ENCODE assay signal across 28 cellular contexts in the genomic region with DNA sequence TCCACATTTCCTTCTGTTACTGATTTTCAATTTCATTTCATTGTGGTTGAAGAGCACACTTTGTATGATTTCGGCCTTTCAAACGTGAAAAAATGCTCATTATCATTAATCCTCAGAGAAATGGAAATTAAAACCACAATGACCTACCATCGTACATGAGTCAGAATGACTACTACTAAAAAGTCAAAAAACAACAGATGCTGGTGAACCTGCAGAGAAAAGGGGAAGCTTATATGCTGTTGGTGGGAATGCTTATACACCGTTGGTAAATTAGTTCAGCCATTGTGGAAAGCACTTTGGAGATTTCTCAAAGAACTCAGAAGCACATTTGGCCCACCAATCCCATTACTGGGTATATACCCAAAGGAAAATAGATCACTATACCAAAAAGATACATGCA.
"Had no signal": no experiment of that assay in that cellular context is flagged by ENCODE, and none has a peak within 500 bp of the region (broad histone marks: within the 10 kb centered on the region; RNA-seq: fewer than 3 reads in every experiment).

No MANE protein-coding gene starts in this region.

- H3K9me3 ChIP-seq: ovary, psoas muscle, right lobe of liver, sigmoid colon, stomach, testis, tibial artery, transverse colon, upper lobe of right lung, uterus had no signal

- H3K27ac ChIP-seq: neural progenitor cell, ovary, parathyroid adenoma, psoas muscle, right lobe of liver, sigmoid colon, stomach, testis, tibial artery, transverse colon, upper lobe of right lung, uterus had no signal

- H3K27ac Mint-ChIP-seq: naive thymus-derived CD4-positive, alpha-beta T cell; natural killer cell; neural progenitor cell; progenitor cell of endocrine pancreas; stimulated activated effector memory CD8-positive, alpha-beta T cell treated with anti-CD3 and anti-CD28 coated beads, Interleukin-12 subunit alpha, Interleukin-12 subunit beta, amount 100 ng/mL, for 72 hours; stimulated activated naive B cell treated with anti-CD40 and anti-IgM and Interleukin-4, amounts not matched to agents 10 μg/mL and 1 μg/mL and 100 μg/mL, for 72 hours; type B pancreatic cell had no signal

- DNase-seq: naive thymus-derived CD4-positive, alpha-beta T cell; natural killer cell; occipital lobe; ovary; posterior cingulate gyrus; psoas muscle; right cardiac atrium; right lobe of liver; sigmoid colon; small intestine; stimulated activated CD4-positive, alpha-beta T cell treated with anti-CD3 and anti-CD28 coated beads, Interleukin-15, amount 100 ng/mL, for 24 hours; stimulated activated CD4-positive, alpha-beta T cell treated with anti-CD3 and anti-CD28 coated beads, Interleukin-2, amount 100 ng/mL, for 24 hours; stimulated activated CD4-positive, alpha-beta T cell treated with anti-CD3 and anti-CD28 coated beads, Interleukin-2, amount 100 ng/mL, for 48 hours; stimulated activated CD4-positive, alpha-beta T cell treated with anti-CD3 and anti-CD28 coated beads, Interleukin-4, amount 100 ng/mL, for 24 hours; stimulated activated naive B cell treated with anti-CD40 and anti-IgM and Interleukin-4, amounts not matched to agents 10 μg/mL and 1 μg/mL and 100 μg/mL, for 72 hours; stimulated activated naive CD4-positive, alpha-beta T cell treated with Interleukin-2 at 50 U/mL for 16 hours; stomach; testis; tibial artery; transverse colon; upper lobe of right lung; uterus had no signal

- ATAC-seq: naive thymus-derived CD4-positive, alpha-beta T cell; natural killer cell; psoas muscle; right cardiac atrium; right lobe of liver; stimulated activated effector memory CD8-positive, alpha-beta T cell treated with anti-CD3 and anti-CD28 coated beads, Interleukin-12 subunit alpha, Interleukin-12 subunit beta, amount 100 ng/mL, for 72 hours; stimulated activated naive B cell treated with anti-CD40 and anti-IgM and Interleukin-4, amounts not matched to agents 10 μg/mL and 1 μg/mL and 100 μg/mL, for 72 hours; upper lobe of right lung had no signal

- H3K36me3 ChIP-seq: neural progenitor cell, ovary, right lobe of liver, sigmoid colon, stomach, tibial artery, transverse colon, upper lobe of right lung, uterus had no signal

- H3K4me3 Mint-ChIP-seq: naive thymus-derived CD4-positive, alpha-beta T cell; natural killer cell; nephron; neural progenitor cell; stimulated activated effector memory CD8-positive, alpha-beta T cell treated with anti-CD3 and anti-CD28 coated beads, Interleukin-12 subunit alpha, Interleukin-12 subunit beta, amount 100 ng/mL, for 72 hours; stimulated activated naive B cell treated with anti-CD40 and anti-IgM and Interleukin-4, amounts not matched to agents 10 μg/mL and 1 μg/mL and 100 μg/mL, for 72 hours; type B pancreatic cell had no signal

- H3K4me1 ChIP-seq: neural progenitor cell, parathyroid adenoma, psoas muscle, sigmoid colon, stomach, testis, transverse colon, upper lobe of right lung had no signal

- H3K36me3 Mint-ChIP-seq: neural progenitor cell; stimulated activated naive B cell treated with anti-CD40 and anti-IgM and Interleukin-4, amounts not matched to agents 10 μg/mL and 1 μg/mL and 100 μg/mL, for 72 hours; type B pancreatic cell had no signal

- H3K4me3 ChIP-seq: neural progenitor cell, ovary, psoas muscle, right lobe of liver, sigmoid colon, stomach, testis, tibial artery, transverse colon, upper lobe of right lung, uterus had no signal

- H3K4me1 Mint-ChIP-seq: neural progenitor cell; stimulated activated naive B cell treated with anti-CD40 and anti-IgM and Interleukin-4, amounts not matched to agents 10 μg/mL and 1 μg/mL and 100 μg/mL, for 72 hours had no signal

- H3K9me3 Mint-ChIP-seq: natural killer cell; neural progenitor cell; stimulated activated effector memory CD8-positive, alpha-beta T cell treated with anti-CD3 and anti-CD28 coated beads, Interleukin-12 subunit alpha, Interleukin-12 subunit beta, amount 100 ng/mL, for 72 hours; type B pancreatic cell had no signal

- H3K27me3 ChIP-seq: neural progenitor cell, ovary, right lobe of liver, sigmoid colon, stomach, testis, tibial artery, transverse colon, upper lobe of right lung, uterus had no signal

- H3K27me3 Mint-ChIP-seq: progenitor cell of endocrine pancreas, type B pancreatic cell had no signal
